18 cellular contexts compared by ENCODE assay signal in genomic region chr17:21388944-21389343, GRCh38.
"Had no signal": no experiment of that assay in that cellular context is flagged by ENCODE, and none has a peak within 500 bp of the region (broad histone marks: within the 10 kb centered on the region; RNA-seq: fewer than 3 reads in every experiment).

No MANE protein-coding gene starts in this region.

- H3K36me3 Mint-ChIP-seq: natural killer cell had no signal

- H3K4me1 Mint-ChIP-seq: natural killer cell had no signal

- H3K27me3 Mint-ChIP-seq: stimulated activated naive CD8-positive, alpha-beta T cell treated with anti-CD3 and anti-CD28 coated beads, Interleukin-15, Interleukin-2, amounts not matched to agents 100 ng/mL and 50 ng/mL, for 24 hours had no signal

- H3K36me3 ChIP-seq: ovary, right atrium auricular region, tibial nerve, upper lobe of right lung, vagina had no signal

- H3K27ac Mint-ChIP-seq: natural killer cell; stimulated activated naive CD8-positive, alpha-beta T cell treated with anti-CD3 and anti-CD28 coated beads, Interleukin-15, Interleukin-2, amounts not matched to agents 100 ng/mL and 50 ng/mL, for 24 hours had no signal

- DNase-seq: cortex of kidney; dorsolateral prefrontal cortex; effector CD8-positive, alpha-beta T cell; foreskin melanocyte; head of caudate nucleus; hippocampal formation; natural killer cell; nucleus accumbens; ovary; small intestine; stimulated activated CD4-positive, alpha-beta T cell treated with anti-CD3 and anti-CD28 coated beads, Interleukin-12 subunit alpha, Interleukin-12 subunit beta, amount 100 ng/mL, for 4 hours; testis; upper lobe of right lung had no signal

- ATAC-seq: upper lobe of right lung had no signal

- H3K4me3 Mint-ChIP-seq: natural killer cell; neural crest cell; stimulated activated naive CD8-positive, alpha-beta T cell treated with anti-CD3 and anti-CD28 coated beads, Interleukin-15, Interleukin-2, amounts not matched to agents 100 ng/mL and 50 ng/mL, for 24 hours had no signal

- H3K9me3 Mint-ChIP-seq: natural killer cell; neural crest cell; stimulated activated naive CD8-positive, alpha-beta T cell treated with anti-CD3 and anti-CD28 coated beads, Interleukin-15, Interleukin-2, amounts not matched to agents 100 ng/mL and 50 ng/mL, for 24 hours had no signal

- H3K4me1 ChIP-seq: tibial nerve, upper lobe of right lung, vagina had no signal

- H3K4me3 ChIP-seq: ovary, right atrium auricular region, testis, tibial nerve, upper lobe of right lung, vagina had no signal

- H3K27me3 ChIP-seq: ovary, right atrium auricular region, testis, tibial nerve, upper lobe of right lung, vagina had no signal

- H3K9me3 ChIP-seq: ovary, right atrium auricular region, testis, tibial nerve, upper lobe of right lung, vagina had no signal

- H3K27ac ChIP-seq: ovary, testis, tibial nerve, upper lobe of right lung, vagina had no signal
